Comparison of ENCODE assay signal across 7 cellular contexts in genomic region chr17:7216242-7217112, GRCh38. TPM values are rescaled to one million over a fixed set of nuclear protein-coding genes. Genes with fewer than 3 reads are reported as not detected.
DNase-seq lines count a peak whose midpoint lies in the region; ATAC-seq and TF ChIP-seq lines count a peak whose summit lies in the region.
"Had no signal": no experiment of that assay in that cellular context is flagged by ENCODE, and none has a peak within 500 bp of the region (broad histone marks: within the 10 kb centered on the region; RNA-seq: fewer than 3 reads in every experiment).

No MANE protein-coding gene starts in this region.

- H3K4me1 ChIP-seq in CD4-positive, alpha-beta memory T cell (ENCODE audit: insufficient read depth, low read length): peaks cover 69% of the 10 kb centered on the region

- H3K27ac ChIP-seq in CD4-positive, alpha-beta memory T cell (ENCODE audit: low read depth, low read length): no peak overlapping the region

- POLR2A ChIA-PET in CD4-positive, alpha-beta memory T cell (lab: Charles Lee; ENCODE audit: partially characterized antibody): interaction anchor here (0.6 to 15.3 kb wide), 2 partner anchors 19 to 118 kb away, joined by 3 to 435 read pairs; partner anchors contain the start of genes DVL2, GABARAP and PHF23

- H3K36me3 Mint-ChIP-seq in CD4-positive, alpha-beta memory T cell: peaks cover 0 to 12% of the 10 kb centered on the region in 2 donors
- no peaks in the 10 kb centered on the region for H3K36me3 Mint-ChIP-seq in activated naive CD8-positive, alpha-beta T cell
- no peaks in the 10 kb centered on the region for H3K36me3 Mint-ChIP-seq in mesothelial cell of epicardium

- peaks cover 38 to 84% (median 58%) of the 10 kb centered on the region in 4 donors for H3K4me1 Mint-ChIP-seq in CD4-positive, alpha-beta memory T cell
- peaks cover 77% of the 10 kb centered on the region for H3K4me1 Mint-ChIP-seq in activated naive CD8-positive, alpha-beta T cell (ENCODE audit: low read depth)
- peaks cover 73% of the 10 kb centered on the region for H3K4me1 Mint-ChIP-seq in mesothelial cell of epicardium

- CTCF ChIA-PET in CD4-positive, alpha-beta memory T cell (lab: Charles Lee; ENCODE audit: partially characterized antibody): interaction anchor here (0.8 kb wide), 1 partner anchor 171 kb away, joined by 3 read pairs; no protein-coding TSS in a partner anchor

- peak overlapping the region; percentile 73 to 98 (median 91) for H3K27ac Mint-ChIP-seq in CD4-positive, alpha-beta memory T cell
- peak overlapping the region; percentile 67 for H3K27ac Mint-ChIP-seq in activated naive CD8-positive, alpha-beta T cell
- H3K27ac Mint-ChIP-seq in mesothelial cell of epicardium: peak overlapping the region; percentile 93

- ATAC-seq in HG03097 (IDR thresholded peaks at IDR 0.05; ENCODE audit: low FRiP score, unreplicated experiment): no peak
- ATAC-seq in GM19023 (IDR thresholded peaks at IDR 0.05; ENCODE audit: unreplicated experiment): no peak

- peak in 1 of 5 donors; percentile 27 for DNase-seq in CD4-positive, alpha-beta memory T cell
- DNase-seq in mesothelial cell of epicardium (ENCODE audit: low spot score in 2 of 2, unreplicated experiment in 2 of 2) (no peak), NCI-H2029 treated with DMSO at 0.1 percent for 48 hours (lab: John Stamatoyannopoulos, UW) (no peak)

- no peak for TF ChIP-seq CTCF in mesothelial cell of epicardium (IDR thresholded peaks at IDR 0.05; ENCODE audit: unreplicated experiment)

- H3K36me3 ChIP-seq in CD4-positive, alpha-beta memory T cell (ENCODE audit: insufficient read depth, low read length): no peaks in the 10 kb centered on the region

- no peaks in the 10 kb centered on the region for H3K9me3 ChIP-seq in CD4-positive, alpha-beta memory T cell (ENCODE audit: control insufficient read depth in 1 of 2, low read length in 2 of 2)

- H3K9me3 Mint-ChIP-seq in CD4-positive, alpha-beta memory T cell: peaks cover 0 to 3% (median 0%) of the 10 kb centered on the region in 8 donors
- H3K9me3 Mint-ChIP-seq in activated naive CD8-positive, alpha-beta T cell (ENCODE audit: low read depth): no peaks in the 10 kb centered on the region
- H3K9me3 Mint-ChIP-seq in mesothelial cell of epicardium: no peaks in the 10 kb centered on the region

- H3K4me3 Mint-ChIP-seq in CD4-positive, alpha-beta memory T cell: peak overlapping the region; percentile 17 to 53 (median 36)
- H3K4me3 Mint-ChIP-seq in activated naive CD8-positive, alpha-beta T cell: peak overlapping the region; percentile 61
- peak overlapping the region; percentile 59 for H3K4me3 Mint-ChIP-seq in mesothelial cell of epicardium

- H3K27me3 Mint-ChIP-seq in CD4-positive, alpha-beta memory T cell: peaks cover 0 to 9% of the 10 kb centered on the region in 2 donors
- no peaks in the 10 kb centered on the region for H3K27me3 Mint-ChIP-seq in activated naive CD8-positive, alpha-beta T cell
- no peaks in the 10 kb centered on the region for H3K27me3 Mint-ChIP-seq in mesothelial cell of epicardium (ENCODE audit: low read depth)

- intact Hi-C loops in CD4-positive, alpha-beta memory T cell (cut with micrococcal nuclease): no loop called here

- no peak overlapping the region for H3K4me3 ChIP-seq in CD4-positive, alpha-beta memory T cell (ENCODE audit: low read length in 2 of 2)
- H3K4me3 ChIP-seq: lung had no signal

- no peaks in the 10 kb centered on the region for H3K27me3 ChIP-seq in CD4-positive, alpha-beta memory T cell (ENCODE audit: insufficient read depth, low read length)

RNA-seq across cellular contexts. Expression of gene DLG4, which starts 3.2 kb away (rescaled TPM):
- total RNA-seq in CD4-positive, alpha-beta memory T cell: 1 to 10 TPM; 7.2 to 7.6 TPM
- under 1 TPM; 0.44 to 0.50 TPM for polyA plus RNA-seq in CD4-positive, alpha-beta memory T cell
- total RNA-seq in mesothelial cell of epicardium: 59.9 to 62.4 TPM (median 60.2 TPM) in 3 replicates

RNA-seq across cellular contexts. Expression of gene ACADVL, which starts 3.3 kb away (rescaled TPM):
- 100 to 1,000 TPM; 340 to 342 TPM for total RNA-seq in CD4-positive, alpha-beta memory T cell
- polyA plus RNA-seq in CD4-positive, alpha-beta memory T cell: 100 to 1,000 TPM; 110 to 118 TPM
- 385 to 424 TPM (median 410 TPM) in 3 replicates for total RNA-seq in mesothelial cell of epicardium

RNA-seq across cellular contexts. Expression of gene DVL2, which starts 17.8 kb away (rescaled TPM):
- total RNA-seq in CD4-positive, alpha-beta memory T cell: 10 to 100 TPM; 75.1 to 76.8 TPM
- 10 to 100 TPM; 22.0 to 23.7 TPM for polyA plus RNA-seq in CD4-positive, alpha-beta memory T cell
- 87.3 to 96.1 TPM (median 94.0 TPM) in 3 replicates for total RNA-seq in mesothelial cell of epicardium

RNA-seq across cellular contexts. Expression of gene PHF23, which starts 22.8 kb away (rescaled TPM):
- total RNA-seq in CD4-positive, alpha-beta memory T cell: 10 to 100 TPM; 45.8 to 55.8 TPM
- 10 to 100 TPM; 11.4 to 29.8 TPM for polyA plus RNA-seq in CD4-positive, alpha-beta memory T cell
- total RNA-seq in mesothelial cell of epicardium: 55.4 to 57.1 TPM (median 55.6 TPM) in 3 replicates

RNA-seq across cellular contexts. Expression of gene GABARAP, which starts 25.8 kb away (rescaled TPM):
- total RNA-seq in CD4-positive, alpha-beta memory T cell: 100 to 1,000 TPM; 324 to 327 TPM
- polyA plus RNA-seq in CD4-positive, alpha-beta memory T cell: 100 to 1,000 TPM; 741 to 896 TPM
- 424 to 451 TPM (median 429 TPM) in 3 replicates for total RNA-seq in mesothelial cell of epicardium
